Comparison of ENCODE assay signal across 2 cellular contexts in genomic region chr3:173770796-173771573, GRCh38.
TF ChIP-seq lines count a peak whose summit lies in the region.

No MANE protein-coding gene starts in this region.

TF ChIP-seq in GM23338, 12 proteins besides CTCF, POLR2A, EP300 and RAD21 (continued from another document):
- TF ChIP-seq ETS1 (IDR thresholded peaks at IDR 0.05) (no peak), ZNF114 (CRISPR knock-in tag; IDR thresholded peaks at IDR 0.05) (no peak), REST (IDR thresholded peaks at IDR 0.05; ENCODE audit: unreplicated experiment) (no peak), ZNF331 (CRISPR knock-in tag; IDR thresholded peaks at IDR 0.05; ENCODE audit: low read depth) (no peak), ZNF462 (CRISPR knock-in tag; IDR thresholded peaks at IDR 0.05) (no peak), POLR2AphosphoS5 (IDR thresholded peaks at IDR 0.05; ENCODE audit: low read depth) (no peak), CREB1 (CRISPR knock-in tag; IDR thresholded peaks at IDR 0.05; ENCODE audit: low read depth) (no peak), JUNB (IDR thresholded peaks at IDR 0.05; ENCODE audit: unreplicated experiment) (no peak), STAT1 (IDR thresholded peaks at IDR 0.05; ENCODE audit: unreplicated experiment) (no peak), EZH2 (IDR thresholded peaks at IDR 0.05; ENCODE audit: low read depth, unreplicated experiment) (no peak)

TF ChIP-seq in WTC11, 78 proteins besides CTCF, POLR2A, EP300 and RAD21 (continued from another document):
- TF ChIP-seq E2F4 (CRISPR knock-in tag; IDR thresholded peaks at IDR 0.05; ENCODE audit: borderline replicate concordance, low read depth): no peak
- no peak for TF ChIP-seq PREB (CRISPR knock-in tag; IDR thresholded peaks at IDR 0.05; ENCODE audit: borderline replicate concordance)
- TF ChIP-seq FOXK1 (CRISPR knock-in tag; IDR thresholded peaks at IDR 0.05): no peak
- no peak for TF ChIP-seq NR3C1 (CRISPR knock-in tag; conservative IDR thresholded peaks at IDR 0.05; ENCODE audit: low read depth)
- no peak for TF ChIP-seq ARID4B (CRISPR knock-in tag; IDR thresholded peaks at IDR 0.05; ENCODE audit: borderline replicate concordance)
- no peak for TF ChIP-seq ZNF281 (CRISPR knock-in tag; IDR thresholded peaks at IDR 0.05)
- TF ChIP-seq ESRRA (CRISPR knock-in tag; IDR thresholded peaks at IDR 0.05; ENCODE audit: borderline replicate concordance): no peak
- TF ChIP-seq IRF2 (CRISPR knock-in tag; IDR thresholded peaks at IDR 0.05; ENCODE audit: borderline replicate concordance, low read depth): no peak
- TF ChIP-seq FOXJ3 (CRISPR knock-in tag; IDR thresholded peaks at IDR 0.05; ENCODE audit: borderline replicate concordance): no peak
TF ChIP-seq in WTC11: peak in this region for 0.
